In the genomic region with DNA sequence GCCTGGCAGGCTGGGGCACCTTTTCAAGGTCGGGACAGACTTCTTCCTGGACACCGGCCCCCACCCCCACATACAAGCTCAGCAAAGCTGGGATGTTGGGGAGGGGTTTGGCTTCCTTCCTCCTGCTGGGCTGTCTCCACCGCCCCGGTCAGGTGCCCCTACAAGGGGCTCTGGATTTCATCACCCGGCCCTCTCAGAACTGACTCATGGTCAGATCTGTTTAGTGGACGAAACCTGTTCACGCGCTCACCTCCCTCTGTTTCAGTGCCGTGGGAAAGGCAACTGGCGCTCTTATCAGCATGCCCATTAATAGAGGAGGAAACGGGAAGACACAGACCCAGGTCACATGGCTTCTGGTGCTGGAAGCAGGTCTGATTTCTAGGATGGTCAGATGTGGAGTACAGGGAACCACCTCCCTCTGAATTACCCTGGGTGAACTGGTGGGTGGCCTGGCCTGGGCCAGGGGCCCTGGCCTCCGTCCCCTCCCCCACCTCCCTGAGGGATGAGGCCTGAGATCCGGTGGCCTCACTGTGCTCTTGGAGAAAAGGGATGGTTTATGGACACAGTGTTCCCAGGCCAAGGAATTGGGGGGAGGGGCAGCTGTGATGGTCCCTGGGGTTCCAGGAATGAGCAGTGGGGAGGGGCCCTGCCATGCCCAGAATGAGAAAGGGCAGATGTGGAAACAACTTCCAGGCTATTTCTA, we compare ENCODE assay signal across 8 cellular contexts.
DNase-seq lines count a peak whose midpoint lies in the region; ATAC-seq and TF ChIP-seq lines count a peak whose summit lies in the region.
"Had no signal": no experiment of that assay in that cellular context is flagged by ENCODE, and none has a peak within 500 bp of the region (broad histone marks: within the 10 kb centered on the region; RNA-seq: fewer than 3 reads in every experiment).

No MANE protein-coding gene starts in this region.

- no peak overlapping the region for H3K4me2 ChIP-seq in neuronal stem cell (ENCODE audit: insufficient read depth, low read length, poor library complexity, severe bottlenecking)

- no peak overlapping the region for H2BK5ac ChIP-seq in neuronal stem cell (ENCODE audit: low read length)

- no peak overlapping the region for H4K8ac ChIP-seq in neuronal stem cell (ENCODE audit: low read depth, low read length)

- 12 to 46% methylated on average over 2 to 13 of the region's 13 CpGs for WGBS in body of pancreas, 2 donors
- WGBS in neuronal stem cell (ENCODE audit: extremely low coverage in 2 of 2, insufficient read length in 2 of 2, insufficient replicate concordance in 1 of 2), 2 donors = no CpG with 5 or more reads among the region's 13 CpGs
- 80 to 87% methylated on average over 13 of the region's 13 CpGs for WGBS in aorta, 2 donors

- TF ChIP-seq POLR2A in body of pancreas (IDR thresholded peaks at IDR 0.05) (peak in 1 of 3 donors; percentile 14), uterus (IDR thresholded peaks at IDR 0.05) (peak in 1 of 2 donors; percentile 6)

- CTCF ChIA-PET in activated naive CD4-positive, alpha-beta T cell treated with anti-CD3 and anti-CD28 coated beads, Interleukin-2, amount 10 ng/mL, durations not matched to agents 7 days and 5 days (lab: Charles Lee) = no interaction called here

- no peak for TF ChIP-seq CTCF in body of pancreas (IDR thresholded peaks at IDR 0.05)
- TF ChIP-seq CTCF in uterus (IDR thresholded peaks at IDR 0.05) = no peak

- H3K9me3 ChIP-seq in body of pancreas (no peaks in the 10 kb centered on the region), neuronal stem cell (replicated peaks in 1 of 2; ENCODE audit: control insufficient read depth in 2 of 2, insufficient read depth in 1 of 2, low read depth in 1 of 2, low read length in 2 of 2) (peaks cover 0 to 3% of the 10 kb centered on the region in 2 donors), uterus (no peaks in the 10 kb centered on the region), aorta (ENCODE audit: control insufficient read depth, low read length) (no peaks in the 10 kb centered on the region)

- no peaks in the 10 kb centered on the region for H3K4me1 Mint-ChIP-seq in activated naive CD4-positive, alpha-beta T cell treated with anti-CD3 and anti-CD28 coated beads, Interleukin-2, amount 10 ng/mL, durations not matched to agents 7 days and 5 days

- intact Hi-C loops in body of pancreas (cut with DNase I) (no loop called here), left ventricle myocardium superior (cut with micrococcal nuclease) (loop anchor here (10.0 kb wide), 1 partner anchor 51 kb away; no protein-coding TSS in a partner anchor), uterus (cut with DNase I; ENCODE audit: low total_unique reads) (no loop called here), aorta (cut with DNase I) (no loop called here)

- no peak overlapping the region for H3K4ac ChIP-seq in neuronal stem cell (ENCODE audit: low read length)

- H3K27me3 Mint-ChIP-seq in activated naive CD4-positive, alpha-beta T cell treated with anti-CD3 and anti-CD28 coated beads, Interleukin-2, amount 10 ng/mL, durations not matched to agents 7 days and 5 days = no peaks in the 10 kb centered on the region

- DNase-seq in body of pancreas = peak; percentile 71 to 91 (median 86)
- peak; percentile 86 for DNase-seq in left ventricle myocardium superior
- no peak for DNase-seq in neuronal stem cell (ENCODE audit: low spot score)
- DNase-seq in uterus = peak; percentile 85 to 95
- no peak for DNase-seq in activated naive CD4-positive, alpha-beta T cell treated with anti-CD3 and anti-CD28 coated beads, Interleukin-2, amount 10 ng/mL, durations not matched to agents 7 days and 5 days
- no peak for DNase-seq in NCI-H2081 treated with DMSO at 0.1 percent for 48 hours (lab: John Stamatoyannopoulos, UW)
- DNase-seq in aorta = no peak
- DNase-seq: activated B cell treated with CpG ODN at 0.5 μM for 24 hours had no signal

- H2BK15ac ChIP-seq in neuronal stem cell (ENCODE audit: low read length) = no peak overlapping the region

- no peak overlapping the region for H3K14ac ChIP-seq in neuronal stem cell (ENCODE audit: low read length)

- H3K27ac ChIP-seq in body of pancreas (peak overlapping the region; percentile 85 to 91 (median 90)), neuronal stem cell (replicated peaks; ENCODE audit: low read length) (no peak overlapping the region), uterus (peak overlapping the region; percentile 86 to 89), aorta (ENCODE audit: low read depth in 1 of 2, low read length in 2 of 2) (no peak overlapping the region)

- H3K18ac ChIP-seq in neuronal stem cell (ENCODE audit: low read length) = peak overlapping the region; percentile 25

- no peak overlapping the region for H3K23ac ChIP-seq in neuronal stem cell (ENCODE audit: low read depth, low read length, poor library complexity)

- no peak overlapping the region for H3K27ac Mint-ChIP-seq in activated naive CD4-positive, alpha-beta T cell treated with anti-CD3 and anti-CD28 coated beads, Interleukin-2, amount 10 ng/mL, durations not matched to agents 7 days and 5 days
- H3K27ac Mint-ChIP-seq: activated B cell treated with CpG ODN at 0.5 μM for 24 hours had no signal

- H3K36me3 ChIP-seq in body of pancreas (replicated peaks in 1 of 2; ENCODE audit: insufficient read depth in 1 of 2, low read depth in 2 of 2) (no peaks in the 10 kb centered on the region), neuronal stem cell (replicated peaks in 1 of 2; ENCODE audit: control insufficient read depth in 2 of 2, insufficient read depth in 2 of 2, low read length in 2 of 2) (peaks cover 8 to 89% of the 10 kb centered on the region in 2 donors), uterus (no peaks in the 10 kb centered on the region), aorta (ENCODE audit: control insufficient read depth in 1 of 2, insufficient read depth in 2 of 2, low read length in 1 of 2) (no peaks in the 10 kb centered on the region)

- H3K4me3 ChIP-seq in body of pancreas (no peak overlapping the region), neuronal stem cell (ENCODE audit: low read length in 2 of 2) (no peak overlapping the region), uterus (no peak overlapping the region), aorta (ENCODE audit: low read length in 2 of 2) (no peak overlapping the region)

- no peak overlapping the region for H3K4me3 Mint-ChIP-seq in activated naive CD4-positive, alpha-beta T cell treated with anti-CD3 and anti-CD28 coated beads, Interleukin-2, amount 10 ng/mL, durations not matched to agents 7 days and 5 days
- H3K4me3 Mint-ChIP-seq: activated B cell treated with CpG ODN at 0.5 μM for 24 hours had no signal

- H2BK12ac ChIP-seq in neuronal stem cell (ENCODE audit: low read length) = no peak overlapping the region

- no peak overlapping the region for H2BK120ac ChIP-seq in neuronal stem cell (ENCODE audit: low read depth, low read length)

- peak overlapping the region; percentile 46 for H3K9ac ChIP-seq in neuronal stem cell (ENCODE audit: low read depth, low read length, poor library complexity)

- no peak overlapping the region for H2AFZ ChIP-seq in neuronal stem cell (ENCODE audit: low read length)

- no peaks in the 10 kb centered on the region for H3K36me3 Mint-ChIP-seq in activated naive CD4-positive, alpha-beta T cell treated with anti-CD3 and anti-CD28 coated beads, Interleukin-2, amount 10 ng/mL, durations not matched to agents 7 days and 5 days

- no peaks in the 10 kb centered on the region for H3K9me3 Mint-ChIP-seq in activated naive CD4-positive, alpha-beta T cell treated with anti-CD3 and anti-CD28 coated beads, Interleukin-2, amount 10 ng/mL, durations not matched to agents 7 days and 5 days
- H3K9me3 Mint-ChIP-seq: activated B cell treated with CpG ODN at 0.5 μM for 24 hours had no signal

- peak; percentile 77 for ATAC-seq in body of pancreas
- peak; percentile 68 for ATAC-seq in left ventricle myocardium superior
- ATAC-seq in aorta (ENCODE audit: low FRiP score) = no peak

- H3K27me3 ChIP-seq in body of pancreas (no peaks in the 10 kb centered on the region), neuronal stem cell (ENCODE audit: control insufficient read depth in 3 of 3, insufficient read depth in 3 of 3, low read depth in 1 of 3, low read length in 3 of 3) (no peaks in the 10 kb centered on the region), uterus (no peaks in the 10 kb centered on the region), aorta (ENCODE audit: control insufficient read depth in 1 of 2, insufficient read depth in 2 of 2, low read length in 1 of 2) (no peaks in the 10 kb centered on the region)

- H2AK5ac ChIP-seq in neuronal stem cell (ENCODE audit: low read depth, low read length) = no peak overlapping the region

- H3K79me1 ChIP-seq in neuronal stem cell (ENCODE audit: low read depth, low read length) = no peaks in the 10 kb centered on the region

- peaks cover 54% of the 10 kb centered on the region for H3K4me1 ChIP-seq in body of pancreas
- peaks cover 41 to 50% of the 10 kb centered on the region in 2 donors for H3K4me1 ChIP-seq in neuronal stem cell (ENCODE audit: control insufficient read depth in 2 of 2, insufficient read depth in 1 of 2, low read depth in 1 of 2, low read length in 2 of 2)
- peaks cover 13 to 51% of the 10 kb centered on the region in 2 donors for H3K4me1 ChIP-seq in uterus
- no peaks in the 10 kb centered on the region for H3K4me1 ChIP-seq in aorta (ENCODE audit: control insufficient read depth in 1 of 2, insufficient read depth in 2 of 2, low read length in 2 of 2)

- H4K91ac ChIP-seq in neuronal stem cell (ENCODE audit: low read depth, low read length, poor library complexity) = no peak overlapping the region

Comparison
In these comparisons a context has a peak if more than half of its experiments do, and no peak if none do; other contexts are left out.
1. DNase-seq: peak in body of pancreas (4 of 4), left ventricle myocardium superior (single experiment) and uterus (2 of 2); none in neuronal stem cell (single experiment), activated naive CD4-positive, alpha-beta T cell treated with anti-CD3 and anti-CD28 coated beads, Interleukin-2, amount 10 ng/mL, durations not matched to agents 7 days and 5 days (single experiment), NCI-H2081 treated with DMSO at 0.1 percent for 48 hours (single experiment) and aorta (0 of 2).
2. H3K27ac ChIP-seq: peak in body of pancreas (4 of 4) and uterus (2 of 2); none in neuronal stem cell (single experiment) and aorta (0 of 2).